ENCODE assay signal across 32 cellular contexts in genomic region chr1:228302086-228302485, GRCh38.
"Had no signal": no experiment of that assay in that cellular context is flagged by ENCODE, and none has a peak within 500 bp of the region (broad histone marks: within the 10 kb centered on the region; RNA-seq: fewer than 3 reads in every experiment).

No MANE protein-coding gene starts in this region.

- H3K4me1 Mint-ChIP-seq: activated CD8-positive, alpha-beta memory T cell treated with anti-CD3 and anti-CD28 coated beads, Interleukin-2, amount 10 ng/mL, durations not matched to agents 7 days and 5 days; activated naive CD4-positive, alpha-beta T cell treated with anti-CD3 and anti-CD28 coated beads, Interleukin-2, amount 50 U/mL, for 24 hours; activated naive CD8-positive, alpha-beta T cell treated with anti-CD3 and anti-CD28 coated beads for 36 hours; activated naive CD8-positive, alpha-beta T cell treated with anti-CD3 and anti-CD28 coated beads, Interleukin-2, amount 50 U/mL, for 24 hours; brain; WTC11 had no signal

- H3K27ac ChIP-seq: ascending aorta, breast epithelium, cardiac muscle cell, colonic mucosa, dorsolateral prefrontal cortex, esophagus muscularis mucosa, foreskin keratinocyte, gastroesophageal sphincter, VCaP had no signal

- H3K27me3 ChIP-seq: ascending aorta, breast epithelium, cardiac muscle cell, colonic mucosa, dorsolateral prefrontal cortex, esophagus muscularis mucosa, foreskin keratinocyte had no signal

- H3K9me3 ChIP-seq: colonic mucosa had no signal

- H3K36me3 ChIP-seq: ascending aorta, breast epithelium, colonic mucosa had no signal

- ATAC-seq: activated CD8-positive, alpha-beta memory T cell treated with anti-CD3 and anti-CD28 coated beads, Interleukin-2, amount 10 ng/mL, durations not matched to agents 7 days and 5 days; activated CD8-positive, alpha-beta T cell treated with anti-CD3 and anti-CD28 coated beads, Interleukin-2, amount 10 ng/mL, durations not matched to agents 7 days and 5 days; activated naive CD8-positive, alpha-beta T cell treated with anti-CD3 and anti-CD28 coated beads, Interleukin-2, amount 50 U/mL, for 24 hours; foreskin keratinocyte; gastroesophageal sphincter; WTC11 had no signal

- H3K27me3 Mint-ChIP-seq: activated CD4-positive, alpha-beta memory T cell treated with anti-CD3 and anti-CD28 coated beads for 36 hours; activated CD8-positive, alpha-beta memory T cell treated with anti-CD3 and anti-CD28 coated beads, Interleukin-2, amount 10 ng/mL, durations not matched to agents 7 days and 5 days; activated naive CD4-positive, alpha-beta T cell treated with anti-CD3 and anti-CD28 coated beads, Interleukin-2, amount 50 U/mL, for 24 hours; activated naive CD8-positive, alpha-beta T cell treated with anti-CD3 and anti-CD28 coated beads, Interleukin-2, amount 50 U/mL, for 24 hours; brain; dendritic cell treated with granulocyte-macrophage colony-stimulating factor and Interleukin-4, amounts not matched to agents 40 ng/mL and 50 ng/mL, for 4 days had no signal

- H3K27ac Mint-ChIP-seq: activated CD4-positive, alpha-beta memory T cell treated with anti-CD3 and anti-CD28 coated beads for 36 hours; activated CD8-positive, alpha-beta memory T cell treated with anti-CD3 and anti-CD28 coated beads, Interleukin-2, amount 10 ng/mL, durations not matched to agents 7 days and 5 days; activated CD8-positive, alpha-beta T cell treated with anti-CD3 and anti-CD28 coated beads, Interleukin-2, amount 10 ng/mL, durations not matched to agents 7 days and 5 days; activated naive CD4-positive, alpha-beta T cell treated with anti-CD3 and anti-CD28 coated beads for 36 hours; activated naive CD4-positive, alpha-beta T cell treated with anti-CD3 and anti-CD28 coated beads, Interleukin-2, amount 50 U/mL, for 24 hours; activated naive CD8-positive, alpha-beta T cell treated with anti-CD3 and anti-CD28 coated beads for 36 hours; activated naive CD8-positive, alpha-beta T cell treated with anti-CD3 and anti-CD28 coated beads, Interleukin-2, amount 50 U/mL, for 24 hours; activated T-helper 1 cell treated with anti-CD3 and anti-CD28 coated beads, Interleukin-12 subunit alpha, Interleukin-12 subunit beta, Interleukin-2, Interleukin-4 antibody, amounts not matched to agents 30 ng/mL and 10 ng/mL and 1 ng/mL, durations not matched to agents 14 hours and 24 hours and 36 hours; activated T-helper 2 cell treated with anti-CD3 and anti-CD28 coated beads, Interferon-gamma antibody, Interleukin-2, Interleukin-4, amounts not matched to agents 10 μg/mL and 5 μg/mL and 100 μg/mL, durations not matched to agents 14 hours and 24 hours and 36 hours; brain; dendritic cell treated with granulocyte-macrophage colony-stimulating factor and Interleukin-4, amounts not matched to agents 40 ng/mL and 50 ng/mL, for 4 days; WTC11 had no signal

- H3K4me1 ChIP-seq: ascending aorta, breast epithelium, colonic mucosa, esophagus muscularis mucosa, foreskin keratinocyte, gastroesophageal sphincter had no signal

- H3K4me3 Mint-ChIP-seq: activated CD4-positive, alpha-beta memory T cell treated with anti-CD3 and anti-CD28 coated beads for 36 hours; activated CD8-positive, alpha-beta memory T cell treated with anti-CD3 and anti-CD28 coated beads, Interleukin-2, amount 10 ng/mL, durations not matched to agents 7 days and 5 days; activated CD8-positive, alpha-beta T cell treated with anti-CD3 and anti-CD28 coated beads, Interleukin-2, amount 10 ng/mL, durations not matched to agents 7 days and 5 days; activated naive CD4-positive, alpha-beta T cell treated with anti-CD3 and anti-CD28 coated beads for 36 hours; activated naive CD4-positive, alpha-beta T cell treated with anti-CD3 and anti-CD28 coated beads, Interleukin-2, amount 50 U/mL, for 24 hours; activated naive CD8-positive, alpha-beta T cell treated with anti-CD3 and anti-CD28 coated beads for 36 hours; activated naive CD8-positive, alpha-beta T cell treated with anti-CD3 and anti-CD28 coated beads, Interleukin-2, amount 50 U/mL, for 24 hours; activated T-helper 1 cell treated with anti-CD3 and anti-CD28 coated beads, Interleukin-12 subunit alpha, Interleukin-12 subunit beta, Interleukin-2, Interleukin-4 antibody, amounts not matched to agents 30 ng/mL and 10 ng/mL and 1 ng/mL, durations not matched to agents 14 hours and 24 hours and 36 hours; brain; dendritic cell treated with granulocyte-macrophage colony-stimulating factor and Interleukin-4, amounts not matched to agents 40 ng/mL and 50 ng/mL, for 4 days; WTC11 had no signal

- H3K4me3 ChIP-seq: ascending aorta, breast epithelium, cardiac muscle cell, colonic mucosa, dorsolateral prefrontal cortex, esophagus muscularis mucosa, gastroesophageal sphincter had no signal

- DNase-seq: activated CD4-positive, alpha-beta memory T cell treated with anti-CD3 and anti-CD28 coated beads for 36 hours; activated CD4-positive, alpha-beta T cell treated with anti-CD3 and anti-CD28 coated beads for 48 hours; activated CD4-positive, alpha-beta T cell treated with anti-CD3 and anti-CD28 coated beads, Interleukin-2, amount 50 U/mL, for 1 hour; activated CD8-positive, alpha-beta memory T cell treated with anti-CD3 and anti-CD28 coated beads, Interleukin-2, amount 10 ng/mL, durations not matched to agents 7 days and 5 days; activated CD8-positive, alpha-beta memory T cell treated with anti-CD3 and anti-CD28 coated beads, Interleukin-2, amount 50 U/mL, for 4 hours; activated CD8-positive, alpha-beta T cell treated with anti-CD3 and anti-CD28 coated beads, Interleukin-2, amount 10 ng/mL, durations not matched to agents 7 days and 5 days; activated effector memory CD4-positive, alpha-beta T cell treated with anti-CD3 and anti-CD28 coated beads, Interleukin-2, amount 50 U/mL, for 16 hours; activated naive CD4-positive, alpha-beta T cell treated with anti-CD3 and anti-CD28 coated beads for 36 hours; activated naive CD8-positive, alpha-beta T cell treated with anti-CD3 and anti-CD28 coated beads for 36 hours; activated naive CD8-positive, alpha-beta T cell treated with anti-CD3 and anti-CD28 coated beads, Interleukin-2, amount 50 U/mL, for 24 hours; activated T-cell treated with anti-CD3 and anti-CD28 coated beads, Interleukin-2, amount 50 U/mL, for 1 hour; activated T-cell treated with anti-CD3 and anti-CD28 coated beads, Interleukin-2, amount 50 U/mL, for 48 hours; central memory CD4-positive, alpha-beta T cell; cerebellar nuclear complex; colonic mucosa; effector memory CD4-positive, alpha-beta T cell; erythroblast; foreskin keratinocyte; T-helper 2 cell had no signal
